Comparison of ENCODE assay signal across 16 cellular contexts in genomic region chr17:66551839-66552238, GRCh38.
"Had no signal": no experiment of that assay in that cellular context is flagged by ENCODE, and none has a peak within 500 bp of the region (broad histone marks: within the 10 kb centered on the region; RNA-seq: fewer than 3 reads in every experiment).

No MANE protein-coding gene starts in this region.

- H3K27ac Mint-ChIP-seq: endodermal cell had no signal

- H3K27me3 ChIP-seq: heart left ventricle, ovary, right atrium auricular region, stomach, transverse colon had no signal

- H3K36me3 ChIP-seq: heart left ventricle, ovary, right atrium auricular region, stomach, thoracic aorta, transverse colon had no signal

- H3K27ac ChIP-seq: heart left ventricle, ovary, right atrium auricular region, stomach, thoracic aorta, transverse colon had no signal

- H3K27me3 Mint-ChIP-seq: naive thymus-derived CD4-positive, alpha-beta T cell had no signal

- H3K4me3 Mint-ChIP-seq: endodermal cell; naive thymus-derived CD4-positive, alpha-beta T cell; neural crest cell had no signal

- H3K4me3 ChIP-seq: heart left ventricle, ovary, right atrium auricular region, stomach, thoracic aorta, transverse colon had no signal

- H3K4me1 ChIP-seq: right atrium auricular region had no signal

- H3K9me3 ChIP-seq: ovary, right atrium auricular region, stomach, thoracic aorta, transverse colon had no signal

- ATAC-seq: heart left ventricle; naive thymus-derived CD4-positive, alpha-beta T cell had no signal

- DNase-seq: dermis blood vessel endothelial cell; effector CD4-positive, alpha-beta T cell; endodermal cell; heart left ventricle; hippocampal formation; naive thymus-derived CD4-positive, alpha-beta T cell; nucleus accumbens; ovary; stimulated activated CD4-positive, alpha-beta T cell treated with anti-CD3 and anti-CD28 coated beads, Interleukin-12 subunit alpha, Interleukin-12 subunit beta, amount 100 ng/mL, for 4 hours; stimulated activated naive CD4-positive, alpha-beta T cell; stomach; substantia nigra had no signal
